In genomic region chr16:67928561-67929364, GRCh38 we compare ENCODE assay signal across 8 cellular contexts. TPM values are rescaled to one million over a fixed set of nuclear protein-coding genes. Genes with fewer than 3 reads are reported as not detected.
A peak's percentile ranks its signal among the peaks of the same experiment; 100 is the strongest.
DNase-seq lines count a peak whose midpoint lies in the region; ATAC-seq and TF ChIP-seq lines count a peak whose summit lies in the region.

No MANE protein-coding gene starts in this region.

- peak; percentile 86 for ATAC-seq in central memory CD8-positive, alpha-beta T cell (replicated peaks; ENCODE audit: extremely low read depth, poor library complexity, severe bottlenecking)
- ATAC-seq in right lobe of liver, result peak; percentile 81 to 88 (median 84)
- no peak for ATAC-seq in HG02840 (IDR thresholded peaks at IDR 0.05; ENCODE audit: low FRiP score, unreplicated experiment)

- H3K36me3 Mint-ChIP-seq in central memory CD8-positive, alpha-beta T cell (ENCODE audit: insufficient read depth), result peaks cover 28% of the 10 kb centered on the region

- H3K4me3 ChIP-seq in GM23248, result no peak overlapping the region
- no peak overlapping the region for H3K4me3 ChIP-seq in right lobe of liver

- peaks cover 8% of the 10 kb centered on the region; the same call in 1 of the 2 replicates for H3K79me2 ChIP-seq in GM23248 (ENCODE audit: insufficient read depth)

- no peak overlapping the region for H3K4me2 ChIP-seq in GM23248 (ENCODE audit: unreplicated experiment)

- no peaks in the 10 kb centered on the region for H3K27me3 Mint-ChIP-seq in central memory CD8-positive, alpha-beta T cell

- WGBS in GM23248 (ENCODE audit: low coverage in 1 of 2, low lambda C conversion rate in 2 of 2, missing lambda C conversion rate in 2 of 2), 2 experiments, result 27 to 36% methylated on average over 15 to 16 of the region's 16 CpGs
- WGBS in right lobe of liver (ENCODE audit: insufficient coverage, low coverage, low lambda C conversion rate, missing lambda C conversion rate), result 30% methylated on average over 7 of the region's 16 CpGs

- no peak overlapping the region for H3K9ac ChIP-seq in GM23248

- no peaks in the 10 kb centered on the region for H3K9me2 ChIP-seq in GM23248 (ENCODE audit: insufficient read depth)

- no peak overlapping the region for H3K4me3 Mint-ChIP-seq in central memory CD8-positive, alpha-beta T cell

- H3K9me3 ChIP-seq in GM23248 (ENCODE audit: low read depth), result no peaks in the 10 kb centered on the region
- H3K9me3 ChIP-seq in right lobe of liver, result no peaks in the 10 kb centered on the region

- H3K27me3 ChIP-seq in GM23248 (replicated peaks; ENCODE audit: insufficient read depth) (no peaks in the 10 kb centered on the region), right lobe of liver (no peaks in the 10 kb centered on the region)

- H3K27ac Mint-ChIP-seq in central memory CD8-positive, alpha-beta T cell (ENCODE audit: low read depth), result no peak overlapping the region

- in situ Hi-C loops in GM23248 (cut with MboI), result loop anchor here (10.0 kb wide), 1 partner anchor 114 kb away; no protein-coding TSS in a partner anchor

- no peak overlapping the region for H2AFZ ChIP-seq in GM23248

- H3K27ac ChIP-seq in C4-2B, result peak overlapping the region; percentile 97; the same call in 1 of the 2 replicates
- H3K27ac ChIP-seq in GM23248, result no peak overlapping the region
- no peak overlapping the region for H3K27ac ChIP-seq in right lobe of liver

- H4K20me1 ChIP-seq in GM23248 (ENCODE audit: insufficient read depth), result no peaks in the 10 kb centered on the region

- DNase-seq in GM23248 (peak; percentile 78), NCI-H2227 (lab: John Stamatoyannopoulos, UW; ENCODE audit: unreplicated experiment) (peak; percentile 68), right lobe of liver (peak; percentile 76 to 83 (median 77))
- peak; percentile 64 to 69 for DNase-seq in activated CD4-positive, alpha-beta T cell treated with anti-CD3 and anti-CD28 coated beads for 24 hours (ENCODE audit: low read depth in 2 of 2)
- DNase-seq in central memory CD8-positive, alpha-beta T cell (ENCODE audit: low spot score in 2 of 2), result peak; percentile 53 to 55
- DNase-seq in stimulated activated CD8-positive, alpha-beta memory T cell treated with anti-CD3 and anti-CD28 coated beads, Interleukin-12 subunit alpha, Interleukin-12 subunit beta, amount 100 ng/mL, for 1 hour (ENCODE audit: low read depth), result peak; percentile 60

- H3F3A ChIP-seq in GM23248 (ENCODE audit: insufficient read depth), result no peaks in the 10 kb centered on the region

- no peaks in the 10 kb centered on the region for H3K9me3 Mint-ChIP-seq in central memory CD8-positive, alpha-beta T cell

- TF ChIP-seq CTCF in C4-2B (conservative IDR thresholded peaks at IDR 0.05) (peak; percentile 94), right lobe of liver (IDR thresholded peaks at IDR 0.05) (peak; percentile 83 to 91 (median 88))

- intact Hi-C loops in right lobe of liver (cut with DNase I), result loop anchor here (5.0 to 10.0 kb wide), 3 partner anchors 41 to 104 kb away; partner anchors contain the start of gene NRN1L (in 1 of the 2)

- peaks cover 2% of the 10 kb centered on the region for H3K4me1 Mint-ChIP-seq in central memory CD8-positive, alpha-beta T cell

- H3K36me3 ChIP-seq in GM23248 (ENCODE audit: low read depth), result no peaks in the 10 kb centered on the region
- peaks cover 0 to 3% (median 0%) of the 10 kb centered on the region in 4 donors for H3K36me3 ChIP-seq in right lobe of liver

- H3K4me1 ChIP-seq in GM23248 (ENCODE audit: insufficient read depth), result no peaks in the 10 kb centered on the region
- H3K4me1 ChIP-seq in right lobe of liver, result no peaks in the 10 kb centered on the region

- TF ChIP-seq POLR2A in right lobe of liver (IDR thresholded peaks at IDR 0.05), result no peak

RNA-seq across cellular contexts. Expression of gene CTRL, which starts 2.9 kb away (rescaled TPM):
- 0.76 TPM in 1 of 2 replicates, not detected in the other for total RNA-seq in GM23248 (2014; rRNA removed; shearing (Covaris generic))
- 3.8 and 7.4 TPM in 2 replicates for polyA plus RNA-seq in GM23248 (2016; fragmentation: Nextera tagmentation; extraction: Ambion mirVana)
- total RNA-seq in right lobe of liver, result under 1 TPM in 3 of 6 experiments, not detected in 3; 0.12 to 0.49 (median 0.44) TPM

RNA-seq across cellular contexts. Expression of gene PSMB10, which starts 7.9 kb away (rescaled TPM):
- total RNA-seq in GM23248 (2014; rRNA removed; shearing (Covaris generic)), result 18.9 and 24.8 TPM in 2 replicates
- 49.8 and 55.1 TPM in 2 replicates for polyA plus RNA-seq in GM23248 (2016; fragmentation: Nextera tagmentation; extraction: Ambion mirVana)
- total RNA-seq in right lobe of liver, result 10 to 100 TPM; 19.0 to 39.6 (median 22.7) TPM

RNA-seq across cellular contexts. Expression of gene LCAT, which starts 15.2 kb away (rescaled TPM):
- 15.9 and 19.1 TPM in 2 replicates for total RNA-seq in GM23248 (2014; rRNA removed; shearing (Covaris generic))
- 5.3 and 5.4 TPM in 2 replicates for polyA plus RNA-seq in GM23248 (2016; fragmentation: Nextera tagmentation; extraction: Ambion mirVana)
- total RNA-seq in right lobe of liver, result 100 to 1,000 TPM in 4 of 6 experiments, 10 to 100 TPM in 2; 29.4 to 207 (median 137) TPM

RNA-seq across cellular contexts. Expression of gene PSKH1, which starts 35.7 kb away (rescaled TPM):
- 8.1 and 11.5 TPM in 2 replicates for total RNA-seq in GM23248 (2014; rRNA removed; shearing (Covaris generic))
- 22.7 and 23.6 TPM in 2 replicates for polyA plus RNA-seq in GM23248 (2016; fragmentation: Nextera tagmentation; extraction: Ambion mirVana)
- 10 to 100 TPM in 4 of 6 experiments, 1 to 10 TPM in 2; 6.7 to 22.6 (median 13.2) TPM for total RNA-seq in right lobe of liver

RNA-seq across cellular contexts. Expression of gene SLC12A4, which starts 39.7 kb away (rescaled TPM):
- total RNA-seq in GM23248 (2014; rRNA removed; shearing (Covaris generic)), result 93.2 and 101 TPM in 2 replicates
- 57.5 and 63.0 TPM in 2 replicates for polyA plus RNA-seq in GM23248 (2016; fragmentation: Nextera tagmentation; extraction: Ambion mirVana)
- total RNA-seq in right lobe of liver, result 10 to 100 TPM; 17.2 to 40.0 (median 21.9) TPM
